In the genomic region with DNA sequence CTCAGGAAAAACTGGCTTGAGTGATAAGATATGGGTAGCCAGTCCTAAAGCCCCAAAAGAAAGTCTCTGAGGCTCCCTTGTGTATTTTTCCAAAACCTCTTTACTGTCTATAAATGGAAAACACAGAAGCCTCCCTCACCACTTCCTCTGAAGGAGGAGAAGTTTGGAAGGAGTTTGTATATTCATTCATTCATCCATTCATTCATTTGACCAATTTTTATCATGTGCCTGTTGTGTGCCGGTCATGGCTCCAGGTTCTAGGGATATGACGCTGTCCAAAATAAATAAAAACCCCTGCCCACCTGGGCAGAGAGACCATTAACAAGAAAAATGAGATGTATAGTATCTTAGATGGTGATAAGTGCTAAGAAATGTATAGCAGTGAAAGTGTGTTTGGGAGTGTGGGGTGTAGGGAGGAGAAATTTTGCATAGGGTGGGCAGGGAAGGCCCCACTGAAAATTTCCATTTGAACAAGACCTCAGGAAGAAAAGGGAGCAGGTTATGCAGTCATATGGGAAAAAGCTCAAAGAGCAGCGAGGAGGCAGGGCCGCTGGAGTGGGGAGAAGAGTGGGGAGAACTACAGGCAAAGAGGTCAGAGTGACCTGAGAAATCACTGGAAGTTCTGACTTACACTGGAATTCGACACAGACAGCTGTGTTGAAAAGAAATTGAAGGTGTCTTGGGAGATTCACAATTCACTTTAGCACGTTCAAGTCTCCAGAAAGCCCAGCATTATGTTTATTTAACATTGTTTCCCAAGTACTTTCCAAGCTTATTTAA, we compare ENCODE assay signal across 15 cellular contexts. TPM values are rescaled to one million over a fixed set of nuclear protein-coding genes. Genes with fewer than 3 reads are reported as not detected.
DNase-seq lines count a peak whose midpoint lies in the region; ATAC-seq, FAIRE-seq and TF ChIP-seq lines count a peak whose summit lies in the region.
"Had no signal": no experiment of that assay in that cellular context is flagged by ENCODE, and none has a peak within 500 bp of the region (broad histone marks: within the 10 kb centered on the region; RNA-seq: fewer than 3 reads in every experiment).

No MANE protein-coding gene starts in this region.

- intact Hi-C loops in GM12878 (cut with micrococcal nuclease; ENCODE audit: unreplicated experiment) (loop anchor here (1.0 to 10.0 kb wide), 8 partner anchors 27 to 499 kb away; no protein-coding TSS in a partner anchor), posterior cingulate gyrus (cut with DNase I) (loop anchor here (2.0 kb wide), 1 partner anchor 201 kb away; no protein-coding TSS in a partner anchor)

- no peak overlapping the region for H3K4me3 Mint-ChIP-seq in activated naive CD8-positive, alpha-beta T cell treated with anti-CD3 and anti-CD28 coated beads, Interleukin-2, amount 10 ng/mL, durations not matched to agents 7 days and 5 days
- no peak overlapping the region for H3K4me3 Mint-ChIP-seq in activated naive CD8-positive, alpha-beta T cell treated with anti-CD3 and anti-CD28 coated beads for 36 hours
- H3K4me3 Mint-ChIP-seq: central memory CD8-positive, alpha-beta T cell; effector memory CD8-positive, alpha-beta T cell had no signal

- peak; percentile 61 for TF ChIP-seq CTCF in KMS-11 (conservative IDR thresholded peaks at IDR 0.05; ENCODE audit: low read depth, low read length)
- TF ChIP-seq CTCF in GM12878 (IDR thresholded peaks at IDR 0.05 in 2 of 3, conservative IDR thresholded peaks at IDR 0.05 in 1 of 3; ENCODE audit: control insufficient read depth in 2 of 3, extremely low read depth in 1 of 3, insufficient read depth in 1 of 3, low read depth in 3 of 3, low read length in 3 of 3): no peak
- no peak for TF ChIP-seq CTCF in parathyroid adenoma (IDR thresholded peaks at IDR 0.05)
- TF ChIP-seq CTCF in SK-N-SH (IDR thresholded peaks at IDR 0.05): no peak

- H3K36me3 ChIP-seq in KMS-11 (ENCODE audit: insufficient read depth): no peaks in the 10 kb centered on the region
- no peaks in the 10 kb centered on the region for H3K36me3 ChIP-seq in GM12878 (ENCODE audit: control insufficient read depth in 2 of 2, insufficient read depth in 2 of 2, low read length in 1 of 2)
- H3K36me3 ChIP-seq in parathyroid adenoma (ENCODE audit: control insufficient read depth, insufficient read depth, low read length): no peaks in the 10 kb centered on the region
- no peaks in the 10 kb centered on the region for H3K36me3 ChIP-seq in SK-N-SH (replicated peaks in 1 of 2; ENCODE audit: control insufficient read depth in 1 of 2, insufficient read depth in 2 of 2, low read length in 1 of 2)
- H3K36me3 ChIP-seq: adrenal gland, sigmoid colon, SJCRH30 had no signal

- no peak for TF ChIP-seq POLR2A in GM12878 (IDR thresholded peaks at IDR 0.05; ENCODE audit: low read depth, low read length)

- peaks cover 50% of the 10 kb centered on the region for H3K4me1 Mint-ChIP-seq in activated naive CD8-positive, alpha-beta T cell treated with anti-CD3 and anti-CD28 coated beads, Interleukin-2, amount 10 ng/mL, durations not matched to agents 7 days and 5 days
- H3K4me1 Mint-ChIP-seq in activated naive CD8-positive, alpha-beta T cell treated with anti-CD3 and anti-CD28 coated beads for 36 hours: peaks cover 43% of the 10 kb centered on the region

- H3K27ac ChIP-seq in KMS-11 (no peak overlapping the region), GM12878 (ENCODE audit: control insufficient read depth, insufficient read depth) (no peak overlapping the region; the same call in 1 of the 2 replicates), parathyroid adenoma (no peak overlapping the region), SK-N-SH (ENCODE audit: low read depth in 2 of 2, low read length in 1 of 2) (no peak overlapping the region)
- H3K27ac ChIP-seq: hepatocyte, sigmoid colon, SJCRH30 had no signal

- peaks cover 9% of the 10 kb centered on the region for H3K27me3 Mint-ChIP-seq in activated naive CD8-positive, alpha-beta T cell treated with anti-CD3 and anti-CD28 coated beads, Interleukin-2, amount 10 ng/mL, durations not matched to agents 7 days and 5 days
- H3K27me3 Mint-ChIP-seq in activated naive CD8-positive, alpha-beta T cell treated with anti-CD3 and anti-CD28 coated beads for 36 hours: no peaks in the 10 kb centered on the region
- H3K27me3 Mint-ChIP-seq: stimulated activated naive CD8-positive, alpha-beta T cell treated with anti-CD3 and anti-CD28 coated beads, Interleukin-15, amount 100 ng/mL, for 72 hours had no signal

- FAIRE-seq in GM12878 (lab: Jason Lieb, UNC): no peak

- peak overlapping the region; percentile 98 for H3K27ac Mint-ChIP-seq in activated naive CD8-positive, alpha-beta T cell treated with anti-CD3 and anti-CD28 coated beads, Interleukin-2, amount 10 ng/mL, durations not matched to agents 7 days and 5 days
- no peak overlapping the region for H3K27ac Mint-ChIP-seq in activated naive CD8-positive, alpha-beta T cell treated with anti-CD3 and anti-CD28 coated beads for 36 hours
- H3K27ac Mint-ChIP-seq: effector memory CD8-positive, alpha-beta T cell had no signal

- peaks cover 61% of the 10 kb centered on the region for H3K4me1 ChIP-seq in KMS-11 (ENCODE audit: low read depth, poor library complexity, severe bottlenecking)
- H3K4me1 ChIP-seq in GM12878 (ENCODE audit: control insufficient read depth, insufficient read depth, low read length): peaks cover 37% of the 10 kb centered on the region
- H3K4me1 ChIP-seq in parathyroid adenoma: peaks cover 8% of the 10 kb centered on the region
- H3K4me1 ChIP-seq in SK-N-SH (ENCODE audit: control insufficient read depth in 1 of 2, insufficient read depth in 2 of 2, low read depth in 1 of 2, low read length in 1 of 2): peaks cover 0 to 12% of the 10 kb centered on the region in 2 experiments; a peak in 2 of 4 replicates

- no peak overlapping the region for H3K4me2 ChIP-seq in KMS-11
- H3K4me2 ChIP-seq in GM12878 (ENCODE audit: control insufficient read depth, insufficient read depth): no peak overlapping the region
- H3K4me2 ChIP-seq in parathyroid adenoma (ENCODE audit: low read length): no peak overlapping the region
- no peak overlapping the region for H3K4me2 ChIP-seq in SK-N-SH
- H3K4me2 ChIP-seq: hepatocyte had no signal

- H3K79me2 ChIP-seq in KMS-11 (ENCODE audit: insufficient read depth, low read depth) (no peaks in the 10 kb centered on the region), GM12878 (ENCODE audit: control insufficient read depth, insufficient read depth, low read length) (no peaks in the 10 kb centered on the region), parathyroid adenoma (no peaks in the 10 kb centered on the region), SK-N-SH (ENCODE audit: insufficient read depth) (no peaks in the 10 kb centered on the region)
- H3K79me2 ChIP-seq: hepatocyte had no signal

- no peak for ATAC-seq in activated naive CD8-positive, alpha-beta T cell treated with anti-CD3 and anti-CD28 coated beads, Interleukin-2, amount 10 ng/mL, durations not matched to agents 7 days and 5 days (ENCODE audit: low read depth)
- ATAC-seq in GM12878 (no peak), HG02571 (IDR thresholded peaks at IDR 0.05; ENCODE audit: unreplicated experiment) (no peak)

- H3K9ac ChIP-seq in KMS-11 (no peak overlapping the region), GM12878 (ENCODE audit: control insufficient read depth, insufficient read depth, low read length) (no peak overlapping the region), parathyroid adenoma (no peak overlapping the region), SK-N-SH (no peak overlapping the region)

- POLR2A ChIA-PET in activated naive CD8-positive, alpha-beta T cell treated with anti-CD3 and anti-CD28 coated beads, Interleukin-2, amount 10 ng/mL, durations not matched to agents 7 days and 5 days (lab: Charles Lee): interaction anchor here (1.0 to 9.3 kb wide), 3 partner anchors 25 to 258 kb away, joined by 3 to 111 read pairs (median 4); no protein-coding TSS in a partner anchor
- POLR2A ChIA-PET in GM12878 (lab: Charles Lee): interaction anchor here (1.2 to 1.7 kb wide), 2 partner anchors 10 to 35 kb away, joined by 4 to 8 read pairs; no protein-coding TSS in a partner anchor
- POLR2A ChIA-PET in SK-N-SH (lab: Yijun Ruan, JAX): no interaction called here

- H2AFZ ChIP-seq in KMS-11 (ENCODE audit: low read depth) (no peak overlapping the region), GM12878 (ENCODE audit: control insufficient read depth, low read depth, low read length) (no peak overlapping the region; the same call in 1 of the 2 replicates), parathyroid adenoma (peak overlapping the region; percentile 86), SK-N-SH (ENCODE audit: low read depth) (no peak overlapping the region)
- H2AFZ ChIP-seq: hepatocyte had no signal

- peaks cover under 1% of the 10 kb centered on the region for H3F3A ChIP-seq in SK-N-SH (replicated peaks; ENCODE audit: insufficient read depth)

- H3K9me3 ChIP-seq in GM12878 (replicated peaks; ENCODE audit: control insufficient read depth, insufficient read depth, low read length) (no peaks in the 10 kb centered on the region; the same call in 2 of the 3 replicates), parathyroid adenoma (ENCODE audit: control insufficient read depth, low read length) (no peaks in the 10 kb centered on the region), SK-N-SH (no peaks in the 10 kb centered on the region)
- H3K9me3 ChIP-seq: adrenal gland, sigmoid colon, SJCRH30 had no signal

- CTCF ChIA-PET in GM12878 (lab: Yijun Ruan, JAX): interaction anchor here (0.7 to 8.5 kb wide), 21 partner anchors 9 to 503 kb away, joined by 3 to 119 read pairs (median 5); no protein-coding TSS in a partner anchor
- CTCF ChIA-PET in SK-N-SH (lab: Yijun Ruan, JAX): interaction anchor here (0.6 to 8.0 kb wide), 26 partner anchors 9 to 572 kb away, joined by 3 to 60 read pairs (median 4); a partner anchor contains a TSS

- RAD21 ChIA-PET in GM12878 (lab: Charles Lee; ENCODE audit: unreplicated experiment): interaction anchor here (0.6 to 14.6 kb wide), 13 partner anchors 9 to 779 kb away, joined by 3 to 157 read pairs (median 5); a partner anchor contains a TSS

- TF ChIP-seq EP300 in GM12878 (IDR thresholded peaks at IDR 0.05; ENCODE audit: borderline replicate concordance in 1 of 2, control insufficient read depth in 1 of 2, low read depth in 2 of 2, low read length in 2 of 2) (no peak), SK-N-SH (IDR thresholded peaks at IDR 0.05; ENCODE audit: borderline replicate concordance in 1 of 2, low read depth in 1 of 2, low read length in 1 of 2) (no peak)

- H3K4me3 ChIP-seq in KMS-11 (IDR thresholded peaks at IDR 0.05; ENCODE audit: insufficient read depth, low read depth, low read length): no peak overlapping the region
- H3K4me3 ChIP-seq in GM12878: no peak overlapping the region
- H3K4me3 ChIP-seq in parathyroid adenoma (ENCODE audit: low read depth, low read length): no peak overlapping the region
- no peak overlapping the region for H3K4me3 ChIP-seq in SK-N-SH (ENCODE audit: low read depth in 2 of 2, low read length in 1 of 2)
- H3K4me3 ChIP-seq: adrenal gland, hepatocyte, sigmoid colon, SJCRH30 had no signal

- no peak for DNase-seq in activated naive CD8-positive, alpha-beta T cell treated with anti-CD3 and anti-CD28 coated beads, Interleukin-2, amount 10 ng/mL, durations not matched to agents 7 days and 5 days
- no peak for DNase-seq in activated naive CD8-positive, alpha-beta T cell treated with anti-CD3 and anti-CD28 coated beads for 36 hours
- DNase-seq in GM12878 (ENCODE audit: low read depth, low spot score) (no peak), posterior cingulate gyrus (no peak), SK-N-SH (no peak)

- no peak for TF ChIP-seq RAD21 in GM12878 (IDR thresholded peaks at IDR 0.05; ENCODE audit: insufficient read depth, low read depth, low read length)
- no peak for TF ChIP-seq RAD21 in SK-N-SH (IDR thresholded peaks at IDR 0.05; ENCODE audit: low read length)

- no TSS peak for BruUV-seq in GM12878 (replicated peaks; lab: Mats Ljungman, UMichigan)

- H4K20me1 ChIP-seq in KMS-11 (ENCODE audit: insufficient read depth) (no peaks in the 10 kb centered on the region), GM12878 (ENCODE audit: control insufficient read depth, insufficient read depth) (no peaks in the 10 kb centered on the region), SK-N-SH (ENCODE audit: insufficient read depth) (no peaks in the 10 kb centered on the region)

- no peaks in the 10 kb centered on the region for H3K36me3 Mint-ChIP-seq in activated naive CD8-positive, alpha-beta T cell treated with anti-CD3 and anti-CD28 coated beads, Interleukin-2, amount 10 ng/mL, durations not matched to agents 7 days and 5 days
- H3K36me3 Mint-ChIP-seq in activated naive CD8-positive, alpha-beta T cell treated with anti-CD3 and anti-CD28 coated beads for 36 hours: no peaks in the 10 kb centered on the region

- in situ Hi-C loops in GM12878 (cut with MboI): loop anchor here (10.0 kb wide), 1 partner anchor 499 kb away; no protein-coding TSS in a partner anchor

- no peaks in the 10 kb centered on the region for H3K9me3 Mint-ChIP-seq in activated naive CD8-positive, alpha-beta T cell treated with anti-CD3 and anti-CD28 coated beads, Interleukin-2, amount 10 ng/mL, durations not matched to agents 7 days and 5 days
- no peaks in the 10 kb centered on the region for H3K9me3 Mint-ChIP-seq in activated naive CD8-positive, alpha-beta T cell treated with anti-CD3 and anti-CD28 coated beads for 36 hours
- H3K9me3 Mint-ChIP-seq: central memory CD8-positive, alpha-beta T cell; effector memory CD8-positive, alpha-beta T cell; stimulated activated naive CD8-positive, alpha-beta T cell treated with anti-CD3 and anti-CD28 coated beads, Interleukin-15, amount 100 ng/mL, for 72 hours had no signal

- 50% methylated on average over 6 of the region's 6 CpGs for WGBS in GM12878 (ENCODE audit: insufficient coverage, insufficient replicate concordance, low lambda C conversion rate, missing lambda C conversion rate)
- WGBS in SK-N-SH (ENCODE audit: low lambda C conversion rate): 45% methylated on average over 6 of the region's 6 CpGs

- H3K27me3 ChIP-seq in KMS-11 (ENCODE audit: insufficient read depth, low read depth) (no peaks in the 10 kb centered on the region), GM12878 (replicated peaks in 1 of 2; ENCODE audit: control insufficient read depth in 2 of 2, insufficient read depth in 2 of 2, low read length in 1 of 2) (no peaks in the 10 kb centered on the region), parathyroid adenoma (ENCODE audit: control insufficient read depth, insufficient read depth, low read length) (no peaks in the 10 kb centered on the region), SK-N-SH (ENCODE audit: insufficient read depth) (no peaks in the 10 kb centered on the region; the same call in 1 of the 2 replicates)
- H3K27me3 ChIP-seq: adrenal gland, hepatocyte, sigmoid colon, SJCRH30 had no signal

- no peaks in the 10 kb centered on the region for H3K9me2 ChIP-seq in SK-N-SH

- SMC1A ChIA-PET in GM12878 (lab: Charles Lee; ENCODE audit: uncharacterized antibody, unreplicated experiment): interaction anchor here (0.6 to 16.2 kb wide), 12 partner anchors 24 to 303 kb away, joined by 3 to 288 read pairs (median 8); no protein-coding TSS in a partner anchor

RNA-seq across cellular contexts. Expression of a gene that starts 6.1 kb away (rescaled TPM):
- 10 to 100 TPM; 29.7 to 34.8 TPM for total RNA-seq in activated naive CD8-positive, alpha-beta T cell treated with anti-CD3 and anti-CD28 coated beads, Interleukin-2, amount 10 ng/mL, durations not matched to agents 7 days and 5 days
- 1 to 10 TPM; 8.7 to 8.9 TPM for total RNA-seq in activated naive CD8-positive, alpha-beta T cell treated with anti-CD3 and anti-CD28 coated beads for 36 hours
- total RNA-seq in GM12878 (2013; cell fraction: nucleolus; rRNA removed): 19.9 and 25.9 TPM in 2 replicates
- 26.9 and 35.0 TPM in 2 replicates for total RNA-seq in GM12878 (2014; rRNA removed)
- total RNA-seq in GM12878 (2014; rRNA removed; fragmentation: Illumina TruSeq; extraction: Trizol): 25.5 and 26.8 TPM in 2 replicates
- 23.9 and 24.2 TPM in 2 replicates for total RNA-seq in GM12878 (2021)
- 16.3 TPM for polyA plus RNA-seq in GM12878 (2011; ENCODE audit: low read depth)
- polyA plus RNA-seq in GM12878 (2011; rRNA removed): 11.1 and 11.7 TPM in 2 replicates
- polyA plus RNA-seq in GM12878 (2011; cell fraction: cytosol; rRNA removed): 12.0 and 13.2 TPM in 2 replicates
- 10.7 and 12.1 TPM in 2 replicates for polyA plus RNA-seq in GM12878 (2011; cell fraction: nucleus; rRNA removed)
- 21.1 and 24.4 TPM in 2 replicates for polyA plus RNA-seq in GM12878 (2012)
- polyA plus RNA-seq in GM12878 (2014; fragmentation: Illumina TruSeq; extraction: Trizol): 28.8 and 34.6 TPM in 2 replicates
- polyA plus RNA-seq in GM12878 (2014; fragmentation: Nextera tagmentation; extraction: Ambion mirVana): 1 to 10 TPM; 6.5 to 7.1 TPM
- 26.0 and 37.7 TPM in 2 replicates for polyA plus RNA-seq in GM12878 (2014; rRNA removed)
- polyA plus RNA-seq in GM12878 (2016; fragmentation: Nextera tagmentation; extraction: Ambion mirVana): 10 to 100 TPM; 39.1 to 44.5 TPM
- 13.0 and 14.8 TPM in 2 replicates for polyA minus RNA-seq in GM12878 (2011; rRNA and poly(A)+ RNA removed)
- polyA minus RNA-seq in GM12878 (2011; cell fraction: cytosol; rRNA and poly(A)+ RNA removed): 3.6 and 5.4 TPM in 2 replicates
- 6.2 and 8.6 TPM in 2 replicates for polyA minus RNA-seq in GM12878 (2011; cell fraction: nucleus; rRNA and poly(A)+ RNA removed)
- polyA plus RNA-seq in SK-N-SH (2012; rRNA removed): 52.7 and 65.2 TPM in 2 replicates
- 49.1 and 55.1 TPM in 2 replicates for polyA plus RNA-seq in SK-N-SH (2012; cell fraction: cytosol; rRNA removed)
- 35.4 and 62.8 TPM in 2 replicates for polyA plus RNA-seq in SK-N-SH (2012; cell fraction: nucleus; rRNA removed)

RNA-seq across cellular contexts. Expression of a gene that starts 48.8 kb away (rescaled TPM):
- total RNA-seq in activated naive CD8-positive, alpha-beta T cell treated with anti-CD3 and anti-CD28 coated beads, Interleukin-2, amount 10 ng/mL, durations not matched to agents 7 days and 5 days: 100 to 1,000 TPM; 208 to 226 TPM
- 100 to 1,000 TPM; 152 to 156 TPM for total RNA-seq in activated naive CD8-positive, alpha-beta T cell treated with anti-CD3 and anti-CD28 coated beads for 36 hours
- 213 and 214 TPM in 2 replicates for total RNA-seq in GM12878 (2013; cell fraction: nucleolus; rRNA removed)
- 91.0 and 130 TPM in 2 replicates for total RNA-seq in GM12878 (2014; rRNA removed)
- total RNA-seq in GM12878 (2014; rRNA removed; fragmentation: Illumina TruSeq; extraction: Trizol): 129 and 130 TPM in 2 replicates
- 164 and 167 TPM in 2 replicates for total RNA-seq in GM12878 (2021)
- 57.5 TPM for polyA plus RNA-seq in GM12878 (2011; ENCODE audit: low read depth)
- 196 and 292 TPM in 2 replicates for polyA plus RNA-seq in GM12878 (2011; rRNA removed)
- 114 and 138 TPM in 2 replicates for polyA plus RNA-seq in GM12878 (2011; cell fraction: cytosol; rRNA removed)
- polyA plus RNA-seq in GM12878 (2011; cell fraction: nucleus; rRNA removed): 115 and 132 TPM in 2 replicates
- 89.6 and 124 TPM in 2 replicates for polyA plus RNA-seq in GM12878 (2012)
- 120 and 143 TPM in 2 replicates for polyA plus RNA-seq in GM12878 (2014; fragmentation: Illumina TruSeq; extraction: Trizol)
- polyA plus RNA-seq in GM12878 (2014; fragmentation: Nextera tagmentation; extraction: Ambion mirVana): 10 to 100 TPM; 29.1 to 35.6 TPM
- polyA plus RNA-seq in GM12878 (2014; rRNA removed): 111 and 112 TPM in 2 replicates
- polyA plus RNA-seq in GM12878 (2016; fragmentation: Nextera tagmentation; extraction: Ambion mirVana): 100 to 1,000 TPM; 191 to 200 TPM
- polyA minus RNA-seq in GM12878 (2011; rRNA and poly(A)+ RNA removed): 160 and 210 TPM in 2 replicates
- polyA minus RNA-seq in GM12878 (2011; cell fraction: cytosol; rRNA and poly(A)+ RNA removed): 143 and 148 TPM in 2 replicates
- polyA minus RNA-seq in GM12878 (2011; cell fraction: nucleus; rRNA and poly(A)+ RNA removed): 135 and 198 TPM in 2 replicates
- 195 and 224 TPM in 2 replicates for polyA plus RNA-seq in SK-N-SH (2012; rRNA removed)
- 189 and 197 TPM in 2 replicates for polyA plus RNA-seq in SK-N-SH (2012; cell fraction: cytosol; rRNA removed)
- polyA plus RNA-seq in SK-N-SH (2012; cell fraction: nucleus; rRNA removed): 116 and 207 TPM in 2 replicates
